16 cellular contexts compared by ENCODE assay signal in the genomic region with DNA sequence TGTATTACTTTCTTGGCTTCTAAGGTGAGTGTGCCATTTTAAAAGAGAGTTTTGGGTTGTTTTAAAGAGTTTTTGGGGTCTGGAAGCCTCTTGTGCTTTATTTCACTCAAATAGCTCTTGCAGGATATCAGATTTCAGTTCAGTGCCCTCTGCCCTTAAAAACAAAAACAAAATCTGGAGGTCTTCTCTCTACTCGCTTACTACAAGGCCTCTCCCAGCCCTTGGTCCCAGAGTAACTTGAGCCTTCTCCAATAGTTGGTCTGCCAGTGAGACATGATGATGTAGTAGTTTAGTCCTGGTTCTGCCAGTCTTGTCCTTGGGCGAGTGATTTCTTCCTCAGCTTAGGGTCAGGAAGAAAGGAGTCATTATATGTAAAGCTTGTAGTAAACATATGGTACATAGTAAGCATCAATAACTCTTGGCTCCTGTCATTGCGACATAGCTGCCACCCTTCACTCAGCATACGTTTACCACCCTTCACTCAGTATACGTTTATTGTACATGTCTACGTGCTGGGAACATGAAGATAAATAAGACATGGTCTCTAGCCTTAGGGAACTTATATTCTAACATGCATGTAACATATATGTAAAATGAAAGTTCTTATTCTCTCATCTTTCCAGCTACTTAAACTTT.
DNase-seq lines count a peak whose midpoint lies in the region; ATAC-seq lines count a peak whose summit lies in the region.
"Had no signal": no experiment of that assay in that cellular context is flagged by ENCODE, and none has a peak within 500 bp of the region (broad histone marks: within the 10 kb centered on the region; RNA-seq: fewer than 3 reads in every experiment).

No MANE protein-coding gene starts in this region.

- peaks cover 34% of the 10 kb centered on the region for H3K36me3 Mint-ChIP-seq in central memory CD8-positive, alpha-beta T cell (ENCODE audit: insufficient read depth)
- peaks cover 57% of the 10 kb centered on the region for H3K36me3 Mint-ChIP-seq in activated naive CD8-positive, alpha-beta T cell treated with anti-CD3 and anti-CD28 coated beads for 36 hours

- H3K4me3 Mint-ChIP-seq in central memory CD8-positive, alpha-beta T cell = no peak overlapping the region
- H3K4me3 Mint-ChIP-seq in activated naive CD8-positive, alpha-beta T cell treated with anti-CD3 and anti-CD28 coated beads for 36 hours = no peak overlapping the region
- H3K4me3 Mint-ChIP-seq: B cell, IgD-negative memory B cell had no signal

- no peak for ATAC-seq in central memory CD8-positive, alpha-beta T cell (replicated peaks; ENCODE audit: extremely low read depth, poor library complexity, severe bottlenecking)
- no peak for ATAC-seq in GM21367 (IDR thresholded peaks at IDR 0.05; ENCODE audit: unreplicated experiment)
- ATAC-seq: HCT116 had no signal

- peak; percentile 1 for DNase-seq in NCI-H2171 treated with DMSO at 0.1 percent for 48 hours (lab: John Stamatoyannopoulos, UW)
- no peak for DNase-seq in NCI-H2171 (lab: John Stamatoyannopoulos, UW)
- DNase-seq in central memory CD8-positive, alpha-beta T cell (ENCODE audit: low spot score in 2 of 2) = no peak
- DNase-seq in left kidney (ENCODE audit: low read depth, low spot score) = peak; percentile 82
- no peak for DNase-seq in activated naive CD8-positive, alpha-beta T cell treated with anti-CD3 and anti-CD28 coated beads for 36 hours
- DNase-seq in NCI-H1436 treated with DMSO at 0.1 percent for 48 hours (lab: John Stamatoyannopoulos, UW) = no peak
- DNase-seq: Kasumi-1, MM.1S, NCI-H1092 treated with DMSO at 0.1 percent for 48 hours, NCI-H446 treated with DMSO at 0.1 percent for 48 hours, Right ventricle myocardium superior had no signal

- H3K27me3 Mint-ChIP-seq in central memory CD8-positive, alpha-beta T cell = no peaks in the 10 kb centered on the region
- H3K27me3 Mint-ChIP-seq in activated naive CD8-positive, alpha-beta T cell treated with anti-CD3 and anti-CD28 coated beads for 36 hours = no peaks in the 10 kb centered on the region
- H3K27me3 Mint-ChIP-seq: B cell, IgD-negative memory B cell had no signal

- H3K27ac ChIP-seq in temporal lobe (ENCODE audit: low read depth, low read length) = peak overlapping the region; percentile 13

- peak overlapping the region; percentile 25 for H3K27ac Mint-ChIP-seq in central memory CD8-positive, alpha-beta T cell (ENCODE audit: low read depth)
- H3K27ac Mint-ChIP-seq in activated naive CD8-positive, alpha-beta T cell treated with anti-CD3 and anti-CD28 coated beads for 36 hours = no peak overlapping the region
- H3K27ac Mint-ChIP-seq: B cell, IgD-negative memory B cell had no signal

- H3K4me1 Mint-ChIP-seq in central memory CD8-positive, alpha-beta T cell = peaks cover 13% of the 10 kb centered on the region
- peaks cover 5% of the 10 kb centered on the region for H3K4me1 Mint-ChIP-seq in activated naive CD8-positive, alpha-beta T cell treated with anti-CD3 and anti-CD28 coated beads for 36 hours
- H3K4me1 Mint-ChIP-seq: IgD-negative memory B cell had no signal

- H3K9me3 Mint-ChIP-seq in central memory CD8-positive, alpha-beta T cell = no peaks in the 10 kb centered on the region
- no peaks in the 10 kb centered on the region for H3K9me3 Mint-ChIP-seq in activated naive CD8-positive, alpha-beta T cell treated with anti-CD3 and anti-CD28 coated beads for 36 hours
- H3K9me3 Mint-ChIP-seq: IgD-negative memory B cell had no signal

Comparison
In these comparisons a context has a peak if more than half of its experiments do, and no peak if none do; other contexts are left out.
1. DNase-seq: peak in NCI-H2171 treated with DMSO at 0.1 percent for 48 hours (single experiment) and left kidney (single experiment); none in NCI-H2171 (single experiment), central memory CD8-positive, alpha-beta T cell (0 of 2), activated naive CD8-positive, alpha-beta T cell treated with anti-CD3 and anti-CD28 coated beads for 36 hours (single experiment) and NCI-H1436 treated with DMSO at 0.1 percent for 48 hours (single experiment).